In the genomic region with DNA sequence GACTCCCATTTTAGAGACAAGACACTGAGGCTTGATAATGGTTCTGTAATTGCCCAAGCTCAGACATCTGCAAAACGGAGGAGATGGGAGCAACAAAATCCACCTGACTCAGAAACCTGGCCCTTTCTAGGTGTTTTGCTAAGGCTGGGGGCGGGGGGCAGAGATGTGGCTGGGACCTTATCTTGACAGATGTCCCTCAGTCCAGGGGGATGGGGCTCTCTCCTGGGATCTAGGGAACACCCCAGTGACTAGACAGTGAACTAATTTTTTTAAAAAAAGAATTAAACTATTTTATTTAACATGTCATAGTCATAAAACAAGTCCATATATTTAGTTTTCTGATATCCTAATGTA, we compare ENCODE assay signal across 25 cellular contexts.
"Had no signal": no experiment of that assay in that cellular context is flagged by ENCODE, and none has a peak within 500 bp of the region (broad histone marks: within the 10 kb centered on the region; RNA-seq: fewer than 3 reads in every experiment).

No MANE protein-coding gene starts in this region.

- ATAC-seq: left colon; left lung; naive thymus-derived CD8-positive, alpha-beta T cell; psoas muscle; right lobe of liver; stimulated activated memory B cell treated with anti-CD40 and anti-IgM and Interleukin-4, amounts not matched to agents 10 μg/mL and 1 μg/mL and 100 μg/mL, for 72 hours; stimulated activated naive CD8-positive, alpha-beta T cell treated with anti-CD3 and anti-CD28 coated beads, Interleukin-15, amount 100 ng/mL, for 72 hours had no signal

- H3K4me3 Mint-ChIP-seq: immature natural killer cell; naive thymus-derived CD8-positive, alpha-beta T cell; nephron; neural crest cell; stimulated activated memory B cell treated with anti-CD40 and anti-IgM and Interleukin-4, amounts not matched to agents 10 μg/mL and 1 μg/mL and 100 μg/mL, for 72 hours; stimulated activated naive CD8-positive, alpha-beta T cell treated with anti-CD3 and anti-CD28 coated beads, Interleukin-15, amount 100 ng/mL, for 72 hours; type B pancreatic cell had no signal

- H3K27me3 ChIP-seq: right lobe of liver, tibial nerve had no signal

- H3K9ac ChIP-seq: parathyroid adenoma had no signal

- H3K36me3 ChIP-seq: left lung, right lobe of liver, tibial nerve had no signal

- H3K27ac Mint-ChIP-seq: immature natural killer cell; naive thymus-derived CD8-positive, alpha-beta T cell; nephron; stimulated activated memory B cell treated with anti-CD40 and anti-IgM and Interleukin-4, amounts not matched to agents 10 μg/mL and 1 μg/mL and 100 μg/mL, for 72 hours; stimulated activated naive CD8-positive, alpha-beta T cell treated with anti-CD3 and anti-CD28 coated beads, Interleukin-15, amount 100 ng/mL, for 72 hours; type B pancreatic cell had no signal

- H3K27me3 Mint-ChIP-seq: stimulated activated memory B cell treated with anti-CD40 and anti-IgM and Interleukin-4, amounts not matched to agents 10 μg/mL and 1 μg/mL and 100 μg/mL, for 72 hours had no signal

- H3K4me3 ChIP-seq: left lung, lung, psoas muscle, right lobe of liver, smooth muscle cell, tibial nerve had no signal

- FAIRE-seq: islet of Langerhans, kidney had no signal

- H3K4me2 ChIP-seq: smooth muscle cell had no signal

- H3K9me3 ChIP-seq: left lung, psoas muscle, right lobe of liver, tibial nerve had no signal

- H3K27ac ChIP-seq: left lung, parathyroid adenoma, psoas muscle, right lobe of liver, tibial nerve had no signal

- H3K4me1 ChIP-seq: parathyroid adenoma, right lobe of liver had no signal

- DNase-seq: hypothalamus; immature natural killer cell; kidney; left colon; left lung; naive thymus-derived CD8-positive, alpha-beta T cell; nucleus accumbens; psoas muscle; stimulated activated CD4-positive, alpha-beta T cell treated with anti-CD3 and anti-CD28 coated beads, Interleukin-1b, Interleukin-23, amount 100 ng/mL, for 48 hours; stimulated activated CD4-positive, alpha-beta T cell treated with anti-CD3 and anti-CD28 coated beads, Interleukin-2, amount 100 ng/mL, for 48 hours; stimulated activated CD4-positive, alpha-beta T cell treated with anti-CD3 and anti-CD28 coated beads, Interleukin-4, amount 100 ng/mL, for 4 hours; stimulated activated CD8-positive, alpha-beta memory T cell treated with anti-CD3 and anti-CD28 coated beads, Interleukin-4, amount 100 ng/mL, for 48 hours; stimulated activated naive CD4-positive, alpha-beta T cell treated with Interleukin-2 at 50 U/mL for 16 hours; stimulated activated naive CD8-positive, alpha-beta T cell treated with anti-CD3 and anti-CD28 coated beads, Interleukin-15, amount 100 ng/mL, for 72 hours; substantia nigra had no signal

- H3K9me3 Mint-ChIP-seq: immature natural killer cell; stimulated activated memory B cell treated with anti-CD40 and anti-IgM and Interleukin-4, amounts not matched to agents 10 μg/mL and 1 μg/mL and 100 μg/mL, for 72 hours; type B pancreatic cell had no signal

- H3K36me3 Mint-ChIP-seq: immature natural killer cell; naive thymus-derived CD8-positive, alpha-beta T cell; type B pancreatic cell had no signal
